ENCODE assay signal across 25 cellular contexts in genomic region chr2:163553601-163554000, GRCh38.
DNase-seq lines count a peak whose midpoint lies in the region; ATAC-seq and TF ChIP-seq lines count a peak whose summit lies in the region.
"Had no signal": no experiment of that assay in that cellular context is flagged by ENCODE, and none has a peak within 500 bp of the region (broad histone marks: within the 10 kb centered on the region; RNA-seq: fewer than 3 reads in every experiment).

No MANE protein-coding gene starts in this region.

- ATAC-seq in SK-N-SH treated with all-trans-retinoic acid at 6 μM for 48 hours: peak; percentile 63; the same call in 1 of the 3 replicates
- no peak for ATAC-seq in omental fat pad (ENCODE audit: low FRiP score)
- ATAC-seq: A549; activated CD8-positive, alpha-beta T cell treated with anti-CD3 and anti-CD28 coated beads for 36 hours; activated T-cell treated with anti-CD3 and anti-CD28 coated beads, Interleukin-2, amount 50 U/mL, for 4 hours; gastrocnemius medialis; HCT116; left colon; natural killer cell treated with Interleukin-12 subunit alpha and Interleukin-12 subunit beta and Interleukin-15 and Interleukin-18, amount 100 ng/mL, for 72 hours; WTC11 had no signal

- TF ChIP-seq CTCF in AG09319 (IDR thresholded peaks at IDR 0.05; ENCODE audit: low read depth, low read length): no peak
- no peak for TF ChIP-seq CTCF in omental fat pad (IDR thresholded peaks at IDR 0.05)

- DNase-seq in AG09319 (ENCODE audit: extremely low read depth, low read depth): peak; percentile 2
- DNase-seq in LHCN-M2 (ENCODE audit: low read depth): peak; percentile 47
- peak; percentile 33 for DNase-seq in glomerular endothelial cell (ENCODE audit: extremely low read depth, low read depth, low spot score)
- DNase-seq in omental fat pad (ENCODE audit: low spot score): no peak
- no peak for DNase-seq in epidermal melanocyte (ENCODE audit: insufficient read length, low spot score)
- no peak for DNase-seq in NK-92 (lab: John Stamatoyannopoulos, UW; ENCODE audit: unreplicated experiment)
- no peak for DNase-seq in CD1c-positive myeloid dendritic cell (ENCODE audit: extremely low spot score)
- DNase-seq: activated CD8-positive, alpha-beta T cell treated with anti-CD3 and anti-CD28 coated beads for 36 hours; activated naive CD4-positive, alpha-beta T cell treated with anti-CD3 and anti-CD28 coated beads, Interleukin-2, amount 10 ng/mL, durations not matched to agents 7 days and 5 days; activated T-cell treated with anti-CD3 and anti-CD28 coated beads, Interleukin-2, amount 50 U/mL, for 4 hours; anterior cingulate cortex; CD4-positive, CD25-positive, alpha-beta regulatory T cell; DMS79; gastrocnemius medialis; IMR-90; left colon; MM.1S; NCI-H1694 treated with DMSO at 0.1 percent for 48 hours; NCI-H345; upper lobe of left lung had no signal

TF ChIP-seq in SK-N-SH treated with all-trans-retinoic acid at 6 μM for 48 hours, 23 proteins besides CTCF, POLR2A, EP300 and RAD21:
- peak; percentile 75; the same call in 1 of the 2 replicates for TF ChIP-seq TSHZ2 (CRISPR knock-in tag; IDR thresholded peaks at IDR 0.05)
- peak; percentile 92 for TF ChIP-seq TCF4 (CRISPR knock-in tag; IDR thresholded peaks at IDR 0.05; ENCODE audit: borderline replicate concordance)
- TF ChIP-seq ZNF70 (CRISPR knock-in tag; IDR thresholded peaks at IDR 0.05): no peak

Comparison
In these comparisons a context has a peak if more than half of its experiments do, and no peak if none do; other contexts are left out.
1. DNase-seq: peak in AG09319 (single experiment), LHCN-M2 (single experiment) and glomerular endothelial cell (single experiment); none in omental fat pad (single experiment), epidermal melanocyte (single experiment), NK-92 (single experiment) and CD1c-positive myeloid dendritic cell (single experiment).